In the genomic region with DNA sequence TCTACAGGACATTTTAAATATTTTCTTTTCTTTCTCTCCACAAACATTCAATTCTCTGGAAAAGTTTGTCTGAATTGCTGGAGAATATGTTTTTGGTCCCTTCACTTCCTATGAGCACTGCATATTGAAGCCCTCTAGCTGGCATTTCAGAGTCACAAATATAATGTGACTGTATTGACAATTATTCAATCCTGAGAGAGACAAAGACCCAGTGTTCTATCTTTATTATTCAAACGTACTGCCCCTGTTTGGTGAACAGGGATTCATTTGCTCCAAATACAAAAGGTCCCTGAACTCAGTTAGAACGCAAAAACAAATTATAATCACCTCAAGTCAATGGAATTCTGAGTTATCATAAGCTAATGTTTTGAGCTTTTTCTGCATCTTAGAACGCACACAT, we compare ENCODE assay signal across 15 cellular contexts.
"Had no signal": no experiment of that assay in that cellular context is flagged by ENCODE, and none has a peak within 500 bp of the region (broad histone marks: within the 10 kb centered on the region; RNA-seq: fewer than 3 reads in every experiment).

No MANE protein-coding gene starts in this region.

- H2AFZ ChIP-seq: hepatocyte had no signal

- H3K36me3 Mint-ChIP-seq: activated naive CD8-positive, alpha-beta T cell treated with anti-CD3 and anti-CD28 coated beads, Interleukin-2, amount 10 ng/mL, durations not matched to agents 7 days and 5 days; natural killer cell treated with Interleukin-12 subunit alpha and Interleukin-12 subunit beta and Interleukin-15 and Interleukin-18, amount 100 ng/mL, for 72 hours; T-cell had no signal

- H3K27ac Mint-ChIP-seq: activated naive CD8-positive, alpha-beta T cell treated with anti-CD3 and anti-CD28 coated beads, Interleukin-2, amount 10 ng/mL, durations not matched to agents 7 days and 5 days; activated T-helper 1 cell treated with anti-CD3 and anti-CD28 coated beads, Interleukin-12 subunit alpha, Interleukin-12 subunit beta, Interleukin-2, Interleukin-4 antibody, amounts not matched to agents 30 ng/mL and 10 ng/mL and 1 ng/mL, durations not matched to agents 14 hours and 24 hours and 36 hours; endodermal cell; natural killer cell treated with Interleukin-12 subunit alpha and Interleukin-12 subunit beta and Interleukin-15 and Interleukin-18, amount 100 ng/mL, for 72 hours; T-cell had no signal

- H3K4me2 ChIP-seq: hepatocyte had no signal

- H3K27me3 Mint-ChIP-seq: activated naive CD8-positive, alpha-beta T cell treated with anti-CD3 and anti-CD28 coated beads, Interleukin-2, amount 10 ng/mL, durations not matched to agents 7 days and 5 days; natural killer cell treated with Interleukin-12 subunit alpha and Interleukin-12 subunit beta and Interleukin-15 and Interleukin-18, amount 100 ng/mL, for 72 hours had no signal

- H3K79me2 ChIP-seq: hepatocyte had no signal

- H3K27me3 ChIP-seq: hepatocyte, left lung, thyroid gland had no signal

- H3K36me3 ChIP-seq: left lung, thyroid gland had no signal

- H3K4me3 ChIP-seq: hepatocyte, left lung, thyroid gland had no signal

- H3K4me1 ChIP-seq: left lung, thyroid gland had no signal

- DNase-seq: activated CD4-positive, CD25-positive, alpha-beta regulatory T cell treated with anti-CD3 and anti-CD28 coated beads, Interleukin-2, amount 50 U/mL, for 72 hours; activated naive CD4-positive, alpha-beta T cell; activated naive CD8-positive, alpha-beta T cell treated with anti-CD3 and anti-CD28 coated beads, Interleukin-2, amount 10 ng/mL, durations not matched to agents 7 days and 5 days; aorta; endodermal cell; kidney; left lung; mesenchymal stem cell; stimulated activated CD4-positive, alpha-beta T cell treated with anti-CD3 and anti-CD28 coated beads, Interleukin-2, amount 100 ng/mL, for 24 hours; T-cell; T1000; thyroid gland had no signal

- H3K9me3 Mint-ChIP-seq: activated naive CD8-positive, alpha-beta T cell treated with anti-CD3 and anti-CD28 coated beads, Interleukin-2, amount 10 ng/mL, durations not matched to agents 7 days and 5 days; activated T-helper 1 cell treated with anti-CD3 and anti-CD28 coated beads, Interleukin-12 subunit alpha, Interleukin-12 subunit beta, Interleukin-2, Interleukin-4 antibody, amounts not matched to agents 30 ng/mL and 10 ng/mL and 1 ng/mL, durations not matched to agents 14 hours and 24 hours and 36 hours had no signal

- H3K4me3 Mint-ChIP-seq: activated naive CD8-positive, alpha-beta T cell treated with anti-CD3 and anti-CD28 coated beads, Interleukin-2, amount 10 ng/mL, durations not matched to agents 7 days and 5 days; activated T-helper 1 cell treated with anti-CD3 and anti-CD28 coated beads, Interleukin-12 subunit alpha, Interleukin-12 subunit beta, Interleukin-2, Interleukin-4 antibody, amounts not matched to agents 30 ng/mL and 10 ng/mL and 1 ng/mL, durations not matched to agents 14 hours and 24 hours and 36 hours; endodermal cell; natural killer cell treated with Interleukin-12 subunit alpha and Interleukin-12 subunit beta and Interleukin-15 and Interleukin-18, amount 100 ng/mL, for 72 hours; T-cell had no signal

- H3K4me1 Mint-ChIP-seq: activated naive CD8-positive, alpha-beta T cell treated with anti-CD3 and anti-CD28 coated beads, Interleukin-2, amount 10 ng/mL, durations not matched to agents 7 days and 5 days; T-cell had no signal

- H3K9me3 ChIP-seq: left lung, thyroid gland had no signal

- H3K27ac ChIP-seq: hepatocyte, left lung, thyroid gland had no signal
